19 cellular contexts compared by ENCODE assay signal in genomic region chr9:129678844-129679243, GRCh38. TPM values are rescaled to one million over a fixed set of nuclear protein-coding genes. Genes with fewer than 3 reads are reported as not detected.
A peak's percentile ranks its signal among the peaks of the same experiment; 100 is the strongest.
DNase-seq lines count a peak whose midpoint lies in the region; ATAC-seq and TF ChIP-seq lines count a peak whose summit lies in the region.
"Had no signal": no experiment of that assay in that cellular context is flagged by ENCODE, and none has a peak within 500 bp of the region (broad histone marks: within the 10 kb centered on the region; RNA-seq: fewer than 3 reads in every experiment).

No MANE protein-coding gene starts in this region.

- H2BK5ac ChIP-seq in mesenchymal stem cell (ENCODE audit: low read depth, low read length, poor library complexity, severe bottlenecking): no peak overlapping the region

- no peak overlapping the region for H2AFZ ChIP-seq in mesenchymal stem cell (ENCODE audit: low read depth, low read length)

- no peak overlapping the region for H2BK12ac ChIP-seq in mesenchymal stem cell (ENCODE audit: low read length in 2 of 2)

- H3K4me3 ChIP-seq in HUES6 (ENCODE audit: low read depth, low read length): no peak overlapping the region
- no peak overlapping the region for H3K4me3 ChIP-seq in WERI-Rb-1 (ENCODE audit: low read depth, low read length)
- H3K4me3 ChIP-seq in mesenchymal stem cell (ENCODE audit: insufficient read depth in 1 of 2, low read depth in 1 of 2, low read length in 2 of 2): no peak overlapping the region
- H3K4me3 ChIP-seq in vagina: no peak overlapping the region
- H3K4me3 ChIP-seq in heart right ventricle: no peak overlapping the region
- H3K4me3 ChIP-seq: BLaER1 had no signal

- 81% methylated on average over 9 of the region's 9 CpGs for WGBS in mesenchymal stem cell
- 81 to 82% methylated on average over 9 of the region's 9 CpGs for WGBS in heart right ventricle, 2 donors

- no peaks in the 10 kb centered on the region for H3K27me3 ChIP-seq in HUES6 (ENCODE audit: control insufficient read depth, insufficient read depth, low read length)
- no peaks in the 10 kb centered on the region for H3K27me3 ChIP-seq in WERI-Rb-1 (ENCODE audit: insufficient read depth, low read depth, severe bottlenecking)
- H3K27me3 ChIP-seq in mesenchymal stem cell (ENCODE audit: control insufficient read depth in 1 of 2, insufficient read depth in 1 of 2, low read length in 2 of 2): peaks cover 0 to 72% of the 10 kb centered on the region in 2 experiments
- no peaks in the 10 kb centered on the region for H3K27me3 ChIP-seq in vagina
- peaks cover 0 to 41% (median 26%) of the 10 kb centered on the region in 7 donors for H3K27me3 ChIP-seq in heart right ventricle

- H3K79me1 ChIP-seq in mesenchymal stem cell (replicated peaks; ENCODE audit: low read length, poor library complexity, severe bottlenecking): no peaks in the 10 kb centered on the region

- TF ChIP-seq POLR2A in vagina (IDR thresholded peaks at IDR 0.05): no peak

- peak overlapping the region; percentile 8 for H3K9ac ChIP-seq in HUES6 (ENCODE audit: low read length)
- H3K9ac ChIP-seq in mesenchymal stem cell (ENCODE audit: low read length): no peak overlapping the region
- H3K9ac ChIP-seq: BLaER1 had no signal

- H3K18ac ChIP-seq in mesenchymal stem cell (ENCODE audit: low read depth in 1 of 2, low read length in 2 of 2): no peak overlapping the region

- H4K8ac ChIP-seq in mesenchymal stem cell (ENCODE audit: low read length): no peak overlapping the region

- no peak overlapping the region for H2AK5ac ChIP-seq in mesenchymal stem cell (ENCODE audit: low read length, severe bottlenecking)

- H3K4me1 ChIP-seq in HUES6 (ENCODE audit: control insufficient read depth, insufficient read depth, low read length) (peaks cover 14% of the 10 kb centered on the region), mesenchymal stem cell (ENCODE audit: control insufficient read depth, insufficient read depth, low read depth, low read length) (peaks cover under 1% of the 10 kb centered on the region), vagina (peaks cover 68% of the 10 kb centered on the region), heart right ventricle (peaks cover 0 to 3% (median 0%) of the 10 kb centered on the region in 9 donors)
- H3K4me1 ChIP-seq: BLaER1 had no signal

- H4K91ac ChIP-seq in mesenchymal stem cell (ENCODE audit: low read length): peak overlapping the region; percentile 60

- intact Hi-C loops in vagina (cut with DNase I): no loop called here
- intact Hi-C loops in heart right ventricle (cut with DNase I): no loop called here

- H3K27ac ChIP-seq in HUES6 (ENCODE audit: low read depth, low read length) (no peak overlapping the region), WERI-Rb-1 (no peak overlapping the region), mesenchymal stem cell (ENCODE audit: low read length, poor library complexity, severe bottlenecking) (no peak overlapping the region), vagina (peak overlapping the region; percentile 92), heart right ventricle (no peak overlapping the region)
- H3K27ac ChIP-seq: BLaER1 had no signal

- H3K36me3 ChIP-seq in HUES6 (ENCODE audit: control insufficient read depth, insufficient read depth, low read length) (no peaks in the 10 kb centered on the region), WERI-Rb-1 (no peaks in the 10 kb centered on the region), mesenchymal stem cell (ENCODE audit: control insufficient read depth in 1 of 2, insufficient read depth in 2 of 2, low read depth in 1 of 2, low read length in 2 of 2) (no peaks in the 10 kb centered on the region), vagina (no peaks in the 10 kb centered on the region), heart right ventricle (no peaks in the 10 kb centered on the region)
- H3K36me3 ChIP-seq: BLaER1 had no signal

- H3K4ac ChIP-seq in mesenchymal stem cell (ENCODE audit: low read depth in 1 of 2, low read length in 2 of 2): no peak overlapping the region

- no peaks in the 10 kb centered on the region for H3K9me3 ChIP-seq in HUES6 (ENCODE audit: control insufficient read depth, insufficient read depth, low read depth, low read length)
- no peaks in the 10 kb centered on the region for H3K9me3 ChIP-seq in WERI-Rb-1 (ENCODE audit: severe bottlenecking)
- H3K9me3 ChIP-seq in mesenchymal stem cell (ENCODE audit: control insufficient read depth, low read length): no peaks in the 10 kb centered on the region
- H3K9me3 ChIP-seq in vagina: no peaks in the 10 kb centered on the region
- no peaks in the 10 kb centered on the region for H3K9me3 ChIP-seq in heart right ventricle
- H3K9me3 ChIP-seq: BLaER1 had no signal

- DNase-seq in WERI-Rb-1 (peak; percentile 6), mesenchymal stem cell (no peak), vagina (ENCODE audit: extremely low spot score in 2 of 2) (no peak), NCI-H146 treated with DMSO at 0.1 percent for 48 hours (lab: John Stamatoyannopoulos, UW; ENCODE audit: unreplicated experiment) (no peak), SK-N-DZ (ENCODE audit: low spot score) (no peak), heart right ventricle (no peak)
- DNase-seq: 8988T; CD4-positive, alpha-beta memory T cell; DMS153; DMS79; GDM1; GOT3 had no signal

- H3K23ac ChIP-seq in mesenchymal stem cell (ENCODE audit: low read length in 2 of 2): no peak overlapping the region

- no peak overlapping the region for H2BK120ac ChIP-seq in mesenchymal stem cell (ENCODE audit: low read depth, low read length)

- H2BK15ac ChIP-seq in mesenchymal stem cell (ENCODE audit: low read depth, poor library complexity, severe bottlenecking): no peak overlapping the region

- H3K14ac ChIP-seq in mesenchymal stem cell (ENCODE audit: low read length in 2 of 2): no peak overlapping the region

- H3K4me2 ChIP-seq in mesenchymal stem cell (ENCODE audit: low read length, poor library complexity, severe bottlenecking): no peak overlapping the region
- H3K4me2 ChIP-seq: BLaER1 had no signal

- no peak for ATAC-seq in heart right ventricle
- ATAC-seq: HCT116 had no signal

- TF ChIP-seq CTCF in WERI-Rb-1 (IDR thresholded peaks at IDR 0.05; ENCODE audit: low read depth, low read length) (no peak), vagina (IDR thresholded peaks at IDR 0.05) (no peak), heart right ventricle (IDR thresholded peaks at IDR 0.05) (no peak)

RNA-seq across cellular contexts. Expression of gene PRRX2, which starts 13.4 kb away (rescaled TPM):
- 19.5 TPM for polyA plus RNA-seq in mesenchymal stem cell (2013, experiment 1 of 2)
- polyA plus RNA-seq in mesenchymal stem cell (2013, experiment 2 of 2): 20.1 TPM
- total RNA-seq in vagina: 43.7 TPM
- polyA plus RNA-seq in SK-N-DZ (2014; cell fraction: cytosol; rRNA removed): 1.8 and 2.1 TPM in 2 replicates
- polyA plus RNA-seq in SK-N-DZ (2014; cell fraction: nucleus; rRNA removed): 1.1 and 2.0 TPM in 2 replicates
- total RNA-seq in heart right ventricle: 1 to 10 TPM in 2 of 10 donors, under 1 TPM in 8; 0.21 to 1.2 (median 0.45) TPM
- 1 to 10 TPM in 1 of 2 donors, under 1 TPM in 1; 0.29 to 3.0 TPM for polyA plus RNA-seq in heart right ventricle
- total RNA-seq: CD4-positive, alpha-beta memory T cell had no signal
- polyA plus RNA-seq: CD14-positive monocyte; CD4-positive, alpha-beta memory T cell had no signal

RNA-seq across cellular contexts. Expression of gene ASB6, which starts 36.9 kb away (rescaled TPM):
- polyA plus RNA-seq in mesenchymal stem cell (2013, experiment 1 of 2): 11.6 TPM
- 11.6 TPM for polyA plus RNA-seq in mesenchymal stem cell (2013, experiment 2 of 2)
- total RNA-seq in vagina (18.9 TPM), heart right ventricle (10 to 100 TPM in 2 of 10 donors, 1 to 10 TPM in 8; 6.2 to 11.8 (median 9.0) TPM)
- 14.4 and 23.2 TPM in 2 replicates for polyA plus RNA-seq in SK-N-DZ (2014; cell fraction: cytosol; rRNA removed)
- 31.9 and 32.7 TPM in 2 replicates for polyA plus RNA-seq in SK-N-DZ (2014; cell fraction: nucleus; rRNA removed)
- 10 to 100 TPM in 1 of 2 donors, 1 to 10 TPM in 1; 9.2 to 11.2 TPM for polyA plus RNA-seq in heart right ventricle

RNA-seq across cellular contexts. Expression of gene NTMT1, which starts 52.9 kb away (rescaled TPM):
- polyA plus RNA-seq in mesenchymal stem cell (2013, experiment 1 of 2): 38.5 TPM
- polyA plus RNA-seq in mesenchymal stem cell (2013, experiment 2 of 2): 39.6 TPM
- total RNA-seq in vagina (15.5 TPM), heart right ventricle (10 to 100 TPM; 54.0 to 84.2 (median 61.9) TPM)
- polyA plus RNA-seq in SK-N-DZ (2014; cell fraction: cytosol; rRNA removed): 72.1 and 78.3 TPM in 2 replicates
- polyA plus RNA-seq in SK-N-DZ (2014; cell fraction: nucleus; rRNA removed): 29.8 and 37.9 TPM in 2 replicates
- polyA plus RNA-seq in heart right ventricle: 100 to 1,000 TPM in 1 of 2 donors, 10 to 100 TPM in 1; 60.9 to 123 TPM

RNA-seq across cellular contexts. Expression of gene C9orf50, which starts 57.9 kb away (rescaled TPM):
- 0.03 TPM for polyA plus RNA-seq in mesenchymal stem cell (2013, experiment 1 of 2)
- polyA plus RNA-seq in mesenchymal stem cell (2013, experiment 2 of 2): 0.04 TPM
- not detected for total RNA-seq in vagina
- polyA plus RNA-seq in SK-N-DZ (2014; cell fraction: cytosol; rRNA removed): not detected in 2 replicates
- 0.13 TPM in 1 of 2 replicates, not detected in the other for polyA plus RNA-seq in SK-N-DZ (2014; cell fraction: nucleus; rRNA removed)
- total RNA-seq in heart right ventricle: not detected
- not detected for polyA plus RNA-seq in heart right ventricle
- total RNA-seq: A673; CD4-positive, alpha-beta memory T cell; Daoy; H7 had no signal
- polyA plus RNA-seq: CD14-positive monocyte; CD4-positive, alpha-beta memory T cell had no signal

Comparison
In these comparisons a context has a peak if more than half of its experiments do, and no peak if none do; other contexts are left out.
1. RNA of gene PRRX2, which starts 13.4 kb away (total RNA-seq): 43.7 TPM in vagina (single experiment); 0.21 to 1.2 TPM in heart right ventricle; every median in the first group is over 10 times any median in the second.